1 cellular context compared by ENCODE assay signal in the genomic region with DNA sequence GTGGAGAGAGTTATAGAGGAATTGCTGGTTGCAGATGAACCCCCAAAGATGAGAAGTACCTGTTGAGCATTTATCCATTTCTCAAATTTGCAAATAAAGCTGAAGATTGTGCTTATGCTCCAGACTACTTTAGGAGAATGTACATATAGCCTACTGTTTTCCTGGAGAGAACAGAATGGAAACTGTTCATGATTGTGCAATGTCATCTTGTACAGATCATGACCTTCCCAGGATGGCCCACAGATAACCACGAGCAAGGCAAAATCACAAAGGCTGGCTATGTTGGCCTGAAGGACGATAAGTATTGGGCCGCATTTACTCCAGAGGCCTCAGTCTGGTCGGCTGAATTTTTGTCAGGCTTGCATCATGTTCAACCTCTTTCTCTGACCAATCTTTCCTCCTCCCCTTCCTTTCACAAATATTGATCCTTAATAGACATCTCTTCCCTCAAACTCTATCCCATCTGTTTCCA.
TF ChIP-seq lines count a peak whose summit lies in the region.

No MANE protein-coding gene starts in this region.

TF ChIP-seq in IMR-90, 13 proteins besides CTCF, POLR2A, EP300 and RAD21 (continued from another document):
- TF ChIP-seq, protein P1, sequence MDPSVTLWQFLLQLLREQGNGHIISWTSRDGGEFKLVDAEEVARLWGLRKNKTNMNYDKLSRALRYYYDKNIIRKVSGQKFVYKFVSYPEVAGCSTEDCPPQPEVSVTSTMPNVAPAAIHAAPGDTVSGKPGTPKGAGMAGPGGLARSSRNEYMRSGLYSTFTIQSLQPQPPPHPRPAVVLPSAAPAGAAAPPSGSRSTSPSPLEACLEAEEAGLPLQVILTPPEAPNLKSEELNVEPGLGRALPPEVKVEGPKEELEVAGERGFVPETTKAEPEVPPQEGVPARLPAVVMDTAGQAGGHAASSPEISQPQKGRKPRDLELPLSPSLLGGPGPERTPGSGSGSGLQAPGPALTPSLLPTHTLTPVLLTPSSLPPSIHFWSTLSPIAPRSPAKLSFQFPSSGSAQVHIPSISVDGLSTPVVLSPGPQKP (IDR thresholded peaks at IDR 0.05; ENCODE audit: borderline replicate concordance, low read depth, low read length): no peak
- peak; percentile 94 for TF ChIP-seq CEBPB (IDR thresholded peaks at IDR 0.05; ENCODE audit: low read depth, low read length)
